In genomic region chr18:46842583-46842982, GRCh38 we compare ENCODE assay signal across 26 cellular contexts.
"Had no signal": no experiment of that assay in that cellular context is flagged by ENCODE, and none has a peak within 500 bp of the region (broad histone marks: within the 10 kb centered on the region; RNA-seq: fewer than 3 reads in every experiment).

No MANE protein-coding gene starts in this region.

- H3K4me3 ChIP-seq: coronary artery, gastroesophageal sphincter, heart left ventricle, hepatocyte, left lung, prostate gland, right atrium auricular region, smooth muscle cell, suprapubic skin, transverse colon, upper lobe of right lung, uterus had no signal

- H3K27ac Mint-ChIP-seq: nephron progenitor cell had no signal

- H3K4me3 Mint-ChIP-seq: naive thymus-derived CD8-positive, alpha-beta T cell; nephron progenitor cell; stimulated activated naive CD8-positive, alpha-beta T cell treated with anti-CD3 and anti-CD28 coated beads, Interleukin-15, amount 100 ng/mL, for 72 hours had no signal

- H3K36me3 ChIP-seq: left lung, prostate gland, right atrium auricular region, suprapubic skin, uterus had no signal

- H3K4me1 Mint-ChIP-seq: nephron progenitor cell; stimulated activated naive CD8-positive, alpha-beta T cell treated with anti-CD3 and anti-CD28 coated beads, Interleukin-15, amount 100 ng/mL, for 72 hours had no signal

- H3K27me3 ChIP-seq: gastroesophageal sphincter, heart left ventricle, hepatocyte, left lung, right atrium auricular region, suprapubic skin, transverse colon, upper lobe of right lung, uterus had no signal

- H3K9me3 ChIP-seq: gastroesophageal sphincter, heart left ventricle, left lung, prostate gland, right atrium auricular region, suprapubic skin, transverse colon, upper lobe of right lung, uterus had no signal

- DNase-seq: dermis blood vessel endothelial cell; effector memory CD4-positive, alpha-beta T cell; foreskin fibroblast; heart left ventricle; left cardiac atrium; left lung; naive thymus-derived CD8-positive, alpha-beta T cell; nephron progenitor cell; nucleus accumbens; stimulated activated CD4-positive, alpha-beta T cell treated with anti-CD3 and anti-CD28 coated beads, Interleukin-12 subunit alpha, Interleukin-12 subunit beta, amount 100 ng/mL, for 4 hours; stimulated activated CD4-positive, alpha-beta T cell treated with anti-CD3 and anti-CD28 coated beads, Interleukin-1b, Interleukin-23, amount 100 ng/mL, for 48 hours; stimulated activated CD4-positive, alpha-beta T cell treated with anti-CD3 and anti-CD28 coated beads, Interleukin-4, amount 100 ng/mL, for 1 hour; stimulated activated CD8-positive, alpha-beta memory T cell treated with anti-CD3 and anti-CD28 coated beads, Interleukin-4, amount 100 ng/mL, for 48 hours; stimulated activated naive CD4-positive, alpha-beta T cell; stimulated activated naive CD8-positive, alpha-beta T cell treated with anti-CD3 and anti-CD28 coated beads, Interleukin-15, amount 100 ng/mL, for 72 hours; transverse colon; upper lobe of right lung; uterus had no signal

- H3K4me2 ChIP-seq: hepatocyte, smooth muscle cell had no signal

- H3K27me3 Mint-ChIP-seq: naive thymus-derived CD8-positive, alpha-beta T cell; stimulated activated naive CD8-positive, alpha-beta T cell treated with anti-CD3 and anti-CD28 coated beads, Interleukin-15, amount 100 ng/mL, for 72 hours had no signal

- H3K4me1 ChIP-seq: gastroesophageal sphincter, left lung, prostate gland, right atrium auricular region, suprapubic skin, transverse colon, upper lobe of right lung, uterus had no signal

- H3K79me2 ChIP-seq: hepatocyte had no signal

- H2AFZ ChIP-seq: hepatocyte had no signal

- H3K27ac ChIP-seq: coronary artery, gastroesophageal sphincter, heart left ventricle, hepatocyte, left lung, prostate gland, right atrium auricular region, suprapubic skin, transverse colon, upper lobe of right lung had no signal

- ATAC-seq: gastroesophageal sphincter; heart left ventricle; left cardiac atrium; left lung; naive thymus-derived CD8-positive, alpha-beta T cell; sciatic nerve; stimulated activated naive CD8-positive, alpha-beta T cell treated with anti-CD3 and anti-CD28 coated beads, Interleukin-15, amount 100 ng/mL, for 72 hours; upper lobe of right lung had no signal

- H3K9me3 Mint-ChIP-seq: naive thymus-derived CD8-positive, alpha-beta T cell; nephron progenitor cell; stimulated activated naive CD8-positive, alpha-beta T cell treated with anti-CD3 and anti-CD28 coated beads, Interleukin-15, amount 100 ng/mL, for 72 hours had no signal
